In the genomic region with DNA sequence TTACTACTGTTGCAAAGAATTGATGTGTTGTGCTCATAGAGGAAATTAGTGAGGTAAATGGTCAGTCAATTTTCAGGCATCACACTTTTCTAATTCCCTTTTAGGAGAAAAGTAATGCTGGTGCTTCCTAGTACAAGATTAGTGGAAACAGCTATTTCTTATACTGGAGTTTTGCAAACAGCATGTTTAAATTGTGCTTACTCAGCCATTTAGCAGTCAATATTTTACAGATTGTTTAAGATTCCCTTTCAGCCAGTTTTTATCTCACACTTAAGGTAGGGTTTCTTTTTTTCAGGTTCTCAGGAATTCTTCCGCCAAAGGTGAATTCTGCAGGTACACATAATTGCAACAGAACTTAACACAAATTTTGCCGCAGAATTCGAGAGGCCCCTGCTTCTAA, we compare ENCODE assay signal across 14 cellular contexts. TPM values are rescaled to one million over a fixed set of nuclear protein-coding genes. Genes with fewer than 3 reads are reported as not detected.
DNase-seq lines count a peak whose midpoint lies in the region; ATAC-seq and TF ChIP-seq lines count a peak whose summit lies in the region.
"Had no signal": no experiment of that assay in that cellular context is flagged by ENCODE, and none has a peak within 500 bp of the region (broad histone marks: within the 10 kb centered on the region; RNA-seq: fewer than 3 reads in every experiment).

No MANE protein-coding gene starts in this region.

- H3K4me2 ChIP-seq in IMR-90 (ENCODE audit: low read depth, low read length): no peak overlapping the region

- CTCF ChIA-PET in IMR-90 (lab: Yijun Ruan, JAX): interaction anchor here (0.6 kb wide), 1 partner anchor 191 kb away, joined by 3 read pairs; no protein-coding TSS in a partner anchor

- H3K27ac ChIP-seq in IMR-90 (ENCODE audit: insufficient read depth, low read length) (no peak overlapping the region), VCaP (peak overlapping the region; percentile 65), endodermal cell (ENCODE audit: low read depth, low read length) (no peak overlapping the region), upper lobe of left lung (no peak overlapping the region)
- H3K27ac ChIP-seq: C4-2B had no signal

- no TSS peak for BruUV-seq in IMR-90 (replicated peaks; lab: Mats Ljungman, UMichigan)

- H3K18ac ChIP-seq in IMR-90 (ENCODE audit: low read depth, low read length): no peak overlapping the region

- H3K4me3 Mint-ChIP-seq in activated naive CD8-positive, alpha-beta T cell: no peak overlapping the region
- H3K4me3 Mint-ChIP-seq in activated naive CD8-positive, alpha-beta T cell treated with anti-CD3 and anti-CD28 coated beads, Interleukin-2, amount 50 U/mL, for 24 hours: no peak overlapping the region
- H3K4me3 Mint-ChIP-seq in endodermal cell: no peak overlapping the region
- H3K4me3 Mint-ChIP-seq: CD4-positive, alpha-beta T cell; H9 had no signal

- no peaks in the 10 kb centered on the region for H3K27me3 Mint-ChIP-seq in activated naive CD8-positive, alpha-beta T cell
- no peaks in the 10 kb centered on the region for H3K27me3 Mint-ChIP-seq in activated naive CD8-positive, alpha-beta T cell treated with anti-CD3 and anti-CD28 coated beads, Interleukin-2, amount 50 U/mL, for 24 hours
- H3K27me3 Mint-ChIP-seq in endodermal cell (ENCODE audit: insufficient read depth): no peaks in the 10 kb centered on the region
- H3K27me3 Mint-ChIP-seq: CD4-positive, alpha-beta T cell had no signal

- TF ChIP-seq CTCF in IMR-90 (conservative IDR thresholded peaks at IDR 0.05; ENCODE audit: low read depth, low read length): no peak
- TF ChIP-seq CTCF in VCaP (conservative IDR thresholded peaks at IDR 0.05): no peak
- no peak for TF ChIP-seq CTCF in endodermal cell (conservative IDR thresholded peaks at IDR 0.05)
- no peak for TF ChIP-seq CTCF in upper lobe of left lung (IDR thresholded peaks at IDR 0.05)

- H2AK9ac ChIP-seq in IMR-90 (replicated peaks; ENCODE audit: low read depth, low read length, poor library complexity): no peak overlapping the region

- H3K36me3 Mint-ChIP-seq in activated naive CD8-positive, alpha-beta T cell: peaks cover 6% of the 10 kb centered on the region
- peaks cover 79% of the 10 kb centered on the region for H3K36me3 Mint-ChIP-seq in activated naive CD8-positive, alpha-beta T cell treated with anti-CD3 and anti-CD28 coated beads, Interleukin-2, amount 50 U/mL, for 24 hours (ENCODE audit: low read depth)
- H3K36me3 Mint-ChIP-seq in endodermal cell (ENCODE audit: low read depth): peaks cover 82% of the 10 kb centered on the region

- H3K27me3 ChIP-seq in IMR-90 (ENCODE audit: control insufficient read depth, insufficient read depth, low read length): no peaks in the 10 kb centered on the region
- no peaks in the 10 kb centered on the region for H3K27me3 ChIP-seq in endodermal cell (ENCODE audit: control insufficient read depth, insufficient read depth, low read length, poor library complexity, severe bottlenecking)
- H3K27me3 ChIP-seq in upper lobe of left lung: no peaks in the 10 kb centered on the region

- no peak overlapping the region for H3K9ac ChIP-seq in IMR-90 (ENCODE audit: low read depth, low read length)
- H3K9ac ChIP-seq in endodermal cell (ENCODE audit: extremely low read depth, low read length, poor library complexity, severe bottlenecking): no peak overlapping the region

- no peak overlapping the region for H2BK15ac ChIP-seq in IMR-90 (ENCODE audit: low read depth, low read length)

- H3K9me3 ChIP-seq in IMR-90 (ENCODE audit: control insufficient read depth, insufficient read depth, low read length) (no peaks in the 10 kb centered on the region), endodermal cell (ENCODE audit: control insufficient read depth, low read length) (no peaks in the 10 kb centered on the region), upper lobe of left lung (no peaks in the 10 kb centered on the region)
- H3K9me3 ChIP-seq: Caco-2 had no signal

- H3K4me1 Mint-ChIP-seq in activated naive CD8-positive, alpha-beta T cell (ENCODE audit: low read depth): peaks cover 50% of the 10 kb centered on the region
- H3K4me1 Mint-ChIP-seq in activated naive CD8-positive, alpha-beta T cell treated with anti-CD3 and anti-CD28 coated beads, Interleukin-2, amount 50 U/mL, for 24 hours: peaks cover 45% of the 10 kb centered on the region
- no peaks in the 10 kb centered on the region for H3K4me1 Mint-ChIP-seq in endodermal cell
- H3K4me1 Mint-ChIP-seq: H9 had no signal

- no peak overlapping the region for H4K8ac ChIP-seq in IMR-90 (ENCODE audit: low read depth in 2 of 2, low read length in 2 of 2)

- H3K4me3 ChIP-seq in IMR-90 (ENCODE audit: insufficient read depth, low read depth, low read length): no peak overlapping the region
- no peak overlapping the region for H3K4me3 ChIP-seq in endodermal cell (ENCODE audit: low read length)
- no peak overlapping the region for H3K4me3 ChIP-seq in upper lobe of left lung

- H3K36me3 ChIP-seq in IMR-90 (ENCODE audit: control insufficient read depth, insufficient read depth, low read length) (peaks cover 58% of the 10 kb centered on the region), endodermal cell (ENCODE audit: control insufficient read depth, insufficient read depth, low read length) (peaks cover 95% of the 10 kb centered on the region), upper lobe of left lung (peaks cover 75 to 100% (median 93%) of the 10 kb centered on the region in 4 donors)

- no peak for TF ChIP-seq EP300 in upper lobe of left lung (IDR thresholded peaks at IDR 0.05)

- H2BK20ac ChIP-seq in IMR-90 (ENCODE audit: low read depth, low read length): no peak overlapping the region

- no CpG with 5 or more reads among the region's 3 CpGs for WGBS in IMR-90 (ENCODE audit: extremely low coverage in 2 of 2, insufficient read length in 1 of 2), 2 experiments
- WGBS in endodermal cell (ENCODE audit: insufficient coverage in 1 of 2, insufficient read length in 1 of 2), 2 experiments: 100% methylated on average over 3 of the region's 3 CpGs
- 96 to 99% methylated on average over 3 of the region's 3 CpGs for WGBS in upper lobe of left lung, 2 donors

- H3K9me3 Mint-ChIP-seq in activated naive CD8-positive, alpha-beta T cell (ENCODE audit: low read depth): no peaks in the 10 kb centered on the region
- H3K9me3 Mint-ChIP-seq in activated naive CD8-positive, alpha-beta T cell treated with anti-CD3 and anti-CD28 coated beads, Interleukin-2, amount 50 U/mL, for 24 hours: no peaks in the 10 kb centered on the region
- no peaks in the 10 kb centered on the region for H3K9me3 Mint-ChIP-seq in endodermal cell
- H3K9me3 Mint-ChIP-seq: CD4-positive, alpha-beta T cell; H9 had no signal

- H2BK5ac ChIP-seq in IMR-90 (ENCODE audit: low read depth, low read length, poor library complexity, severe bottlenecking): no peak overlapping the region

- dilution Hi-C loops in IMR-90 (cut with HindIII; ENCODE audit: low sequenced_read_pairs, unreplicated experiment): loop anchor here (25.0 kb wide), 1 partner anchor 558 kb away; no protein-coding TSS in a partner anchor

- no peak overlapping the region for H3K23ac ChIP-seq in IMR-90 (ENCODE audit: low read depth, low read length)

- H4K91ac ChIP-seq in IMR-90 (ENCODE audit: insufficient read depth, low read depth, low read length): no peak overlapping the region

- in situ Hi-C loops in IMR-90 (cut with MboI; ENCODE audit: low sequenced_read_pairs): no loop called here

- TF ChIP-seq POLR2A in IMR-90 (IDR thresholded peaks at IDR 0.05; ENCODE audit: low read depth, low read length): no peak
- TF ChIP-seq POLR2A in upper lobe of left lung (IDR thresholded peaks at IDR 0.05): no peak

- H4K5ac ChIP-seq in IMR-90 (ENCODE audit: low read depth, low read length): no peak overlapping the region

- H4K20me1 ChIP-seq in IMR-90 (ENCODE audit: insufficient read depth, low read length): peaks cover 10% of the 10 kb centered on the region; the same call in 1 of the 2 replicates

- H3K9me1 ChIP-seq in IMR-90 (ENCODE audit: insufficient read depth, low read length): no peaks in the 10 kb centered on the region

- DNase-seq in activated naive CD8-positive, alpha-beta T cell treated with anti-CD3 and anti-CD28 coated beads, Interleukin-2, amount 50 U/mL, for 24 hours: no peak
- DNase-seq in IMR-90: no peak
- no peak for DNase-seq in endodermal cell
- DNase-seq in upper lobe of left lung: no peak
- DNase-seq in mucosa of gallbladder (ENCODE audit: low spot score): no peak
- DNase-seq in activated CD4-positive, alpha-beta T cell treated with anti-CD3 and anti-CD28 coated beads, Interleukin-2, amount 50 U/mL, for 48 hours: no peak
- DNase-seq: AML-193; Caco-2; CD4-positive, alpha-beta T cell; GOT3; H9 had no signal

- H3K14ac ChIP-seq in IMR-90 (replicated peaks; ENCODE audit: low read depth, low read length): no peak overlapping the region

- no peak overlapping the region for H2AFZ ChIP-seq in IMR-90 (replicated peaks; ENCODE audit: low read length, poor library complexity)

- POLR2A ChIA-PET in IMR-90 (lab: Charles Lee; ENCODE audit: unreplicated experiment): no interaction called here

- no peaks in the 10 kb centered on the region for H3K4me1 ChIP-seq in IMR-90 (ENCODE audit: control insufficient read depth, insufficient read depth, low read length)
- H3K4me1 ChIP-seq in endodermal cell (ENCODE audit: control insufficient read depth, insufficient read depth, low read length): no peaks in the 10 kb centered on the region
- no peaks in the 10 kb centered on the region for H3K4me1 ChIP-seq in upper lobe of left lung
- H3K4me1 ChIP-seq: Caco-2 had no signal

- no peak overlapping the region for H3K56ac ChIP-seq in IMR-90 (ENCODE audit: extremely low read depth, insufficient read depth, low read length)

- no peak for ATAC-seq in activated naive CD8-positive, alpha-beta T cell treated with anti-CD3 and anti-CD28 coated beads, Interleukin-2, amount 50 U/mL, for 24 hours
- ATAC-seq in IMR-90 (ENCODE audit: low read depth): no peak
- ATAC-seq in upper lobe of left lung (ENCODE audit: low FRiP score in 2 of 2): no peak

- H3K79me1 ChIP-seq in IMR-90 (ENCODE audit: low read depth in 1 of 2, low read length in 2 of 2): peaks cover 23 to 39% of the 10 kb centered on the region in 2 experiments

- intact Hi-C loops in IMR-90 (cut with micrococcal nuclease): no loop called here

- TF ChIP-seq RAD21 in IMR-90 (IDR thresholded peaks at IDR 0.05; ENCODE audit: low read length): no peak

- H3K27ac Mint-ChIP-seq in activated naive CD8-positive, alpha-beta T cell: peak overlapping the region; percentile 2
- H3K27ac Mint-ChIP-seq in activated naive CD8-positive, alpha-beta T cell treated with anti-CD3 and anti-CD28 coated beads, Interleukin-2, amount 50 U/mL, for 24 hours: no peak overlapping the region
- peak overlapping the region; percentile 2 for H3K27ac Mint-ChIP-seq in endodermal cell
- H3K27ac Mint-ChIP-seq: CD4-positive, alpha-beta T cell had no signal

- no peak overlapping the region for H2AK5ac ChIP-seq in IMR-90 (ENCODE audit: low read depth, low read length)

- no peak overlapping the region for H3K4ac ChIP-seq in IMR-90 (ENCODE audit: low read depth, low read length)

- no peak overlapping the region for H2BK120ac ChIP-seq in IMR-90 (ENCODE audit: low read depth, low read length)

RNA-seq across cellular contexts. Expression of gene SRRM1, which starts 10.9 kb away (rescaled TPM):
- total RNA-seq in IMR-90 (2012; rRNA removed): 13.6 and 24.2 TPM in 2 replicates
- 82.7 and 94.1 TPM in 2 replicates for polyA plus RNA-seq in IMR-90 (2012; rRNA removed)
- 25.6 and 28.1 TPM in 2 replicates for polyA plus RNA-seq in IMR-90 (2012; cell fraction: cytosol; rRNA removed)
- polyA plus RNA-seq in IMR-90 (2012; cell fraction: nucleus; rRNA removed; ENCODE audit: low replicate concordance): 70.9 and 209 TPM in 2 replicates
- total RNA-seq in endodermal cell: 100 to 1,000 TPM; 233 to 293 TPM
- 164 TPM for polyA plus RNA-seq in endodermal cell (2013, experiment 1 of 2)
- polyA plus RNA-seq in endodermal cell (2013, experiment 2 of 2): 150 TPM
- total RNA-seq in upper lobe of left lung: 100 to 1,000 TPM in 3 of 6 donors, 10 to 100 TPM in 3; 76.0 to 429 (median 100.0) TPM
- total RNA-seq in mucosa of gallbladder: 84.3 TPM
